ENCODE assay signal across 8 cellular contexts in the genomic region with DNA sequence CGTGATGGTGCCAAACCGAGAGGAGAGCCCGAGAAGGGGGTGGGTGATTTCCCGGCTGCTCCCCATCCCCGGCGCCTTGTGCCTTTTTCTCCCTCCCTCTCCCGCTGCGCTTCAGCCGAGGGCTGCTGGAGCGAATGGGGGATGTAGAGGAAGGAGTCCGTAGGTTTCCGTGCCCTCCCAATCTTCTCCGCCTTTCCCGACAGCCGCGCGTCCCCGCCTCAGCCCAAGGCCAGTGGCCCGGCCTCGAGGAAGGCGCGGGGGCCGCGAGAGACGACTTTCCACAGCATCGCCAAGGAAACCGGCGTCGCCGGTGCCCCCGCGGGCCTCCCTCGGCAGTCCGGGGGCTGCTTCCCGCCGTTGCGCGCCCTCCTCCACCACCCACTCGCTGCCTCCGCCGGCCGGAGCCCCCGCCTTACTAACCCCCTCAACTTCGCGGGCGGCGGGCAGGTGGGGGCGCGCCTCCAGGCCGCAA. TPM values are rescaled to one million over a fixed set of nuclear protein-coding genes. Genes with fewer than 3 reads are reported as not detected.
DNase-seq lines count a peak whose midpoint lies in the region; ATAC-seq, FAIRE-seq and TF ChIP-seq lines count a peak whose summit lies in the region.

No MANE protein-coding gene starts in this region.

- DNase-seq in heart left ventricle (peak in 3 of 5 donors; percentile 31 to 71 (median 35)), left cardiac atrium (no peak), GM12878 (ENCODE audit: low read depth, low spot score) (no peak), mesendoderm (peak; percentile 23), upper lobe of left lung (peak in 1 of 2 donors; percentile 88)

- H3K9me3 ChIP-seq in heart left ventricle (no peaks in the 10 kb centered on the region), GM12878 (replicated peaks; ENCODE audit: control insufficient read depth, insufficient read depth, low read length) (no peaks in the 10 kb centered on the region; the same call in 2 of the 3 replicates), upper lobe of left lung (no peaks in the 10 kb centered on the region)

- H3K9ac ChIP-seq in GM12878 (ENCODE audit: control insufficient read depth, insufficient read depth, low read length) (peak overlapping the region; percentile 73), mesendoderm (ENCODE audit: low read length) (peak overlapping the region; percentile 46)

- no peak for FAIRE-seq in GM12878 (lab: Jason Lieb, UNC)

- in situ Hi-C loops in GM12878 (cut with MboI): loop anchor here (5.0 kb wide), 1 partner anchor 203 kb away; no protein-coding TSS in a partner anchor

- SMC1A ChIA-PET in GM12878 (lab: Charles Lee; ENCODE audit: uncharacterized antibody, unreplicated experiment): interaction anchor here (1.0 to 7.9 kb wide), 9 partner anchors 9 to 202 kb away, joined by 3 to 131 read pairs (median 5); a partner anchor contains a TSS

- H3K36me3 ChIP-seq in heart left ventricle (peaks cover 0 to 5% (median 0%) of the 10 kb centered on the region in 9 donors), GM12878 (ENCODE audit: control insufficient read depth in 2 of 2, insufficient read depth in 2 of 2, low read length in 1 of 2) (no peaks in the 10 kb centered on the region; a peak in 1 of 4 replicates), mesendoderm (ENCODE audit: control insufficient read depth, insufficient read depth, low read length) (no peaks in the 10 kb centered on the region), upper lobe of left lung (no peaks in the 10 kb centered on the region)

- H3K4me2 ChIP-seq in GM12878 (ENCODE audit: control insufficient read depth, insufficient read depth) (peak overlapping the region; percentile 100), mesendoderm (ENCODE audit: low read length) (peak overlapping the region; percentile 78)

- CTCF ChIA-PET in GM12878 (lab: Yijun Ruan, JAX): interaction anchor here (1.2 to 7.5 kb wide), 6 partner anchors 82 to 204 kb away, joined by 3 to 123 read pairs (median 4); no protein-coding TSS in a partner anchor

- H3K4me1 ChIP-seq in heart left ventricle (peaks cover 0 to 55% (median 28%) of the 10 kb centered on the region in 12 donors), GM12878 (ENCODE audit: control insufficient read depth, insufficient read depth, low read length) (peaks cover 24% of the 10 kb centered on the region), mesendoderm (ENCODE audit: control insufficient read depth, low read depth, low read length) (no peaks in the 10 kb centered on the region), upper lobe of left lung (peaks cover 38 to 43% (median 42%) of the 10 kb centered on the region in 4 donors)

- intact Hi-C loops in heart left ventricle (cut with DNase I): loop anchor here (5.0 to 10.0 kb wide), 10 partner anchors 120 to 378 kb away; a partner anchor contains a TSS
- intact Hi-C loops in left cardiac atrium (cut with DNase I): loop anchor here (5.0 to 10.0 kb wide), 4 partner anchors 178 to 370 kb away; no protein-coding TSS in a partner anchor
- intact Hi-C loops in GM12878 (cut with micrococcal nuclease; ENCODE audit: unreplicated experiment): loop anchor here (5.0 kb wide), 2 partner anchors 342 to 378 kb away; no protein-coding TSS in a partner anchor

- RAD21 ChIA-PET in GM12878 (lab: Charles Lee; ENCODE audit: unreplicated experiment): interaction anchor here (0.9 to 6.5 kb wide), 9 partner anchors 8 to 204 kb away, joined by 3 to 132 read pairs (median 61); a partner anchor contains a TSS

- ATAC-seq in heart left ventricle (no peak), left cardiac atrium (no peak), GM12878 (no peak), upper lobe of left lung (ENCODE audit: low FRiP score in 2 of 2) (no peak), GM18870 (IDR thresholded peaks at IDR 0.05; ENCODE audit: unreplicated experiment) (no peak), GM19397 (IDR thresholded peaks at IDR 0.05; ENCODE audit: unreplicated experiment) (no peak), HG02588 (IDR thresholded peaks at IDR 0.05; ENCODE audit: unreplicated experiment) (no peak)

- TF ChIP-seq RAD21 in GM12878 (IDR thresholded peaks at IDR 0.05; ENCODE audit: insufficient read depth, low read depth, low read length): no peak

- POLR2A ChIA-PET in GM12878 (lab: Charles Lee): interaction anchor here (0.8 to 6.5 kb wide), 9 partner anchors 10 to 133 kb away, joined by 3 to 46 read pairs (median 7); a partner anchor contains a TSS

- no peak overlapping the region for H2AK5ac ChIP-seq in mesendoderm (ENCODE audit: low read length)

- TF ChIP-seq CTCF in heart left ventricle (IDR thresholded peaks at IDR 0.05) (no peak), GM12878 (IDR thresholded peaks at IDR 0.05 in 2 of 3, conservative IDR thresholded peaks at IDR 0.05 in 1 of 3; ENCODE audit: control insufficient read depth in 2 of 3, extremely low read depth in 1 of 3, insufficient read depth in 1 of 3, low read depth in 3 of 3, low read length in 3 of 3) (no peak), upper lobe of left lung (IDR thresholded peaks at IDR 0.05) (no peak)

- no peaks in the 10 kb centered on the region for H3K79me1 ChIP-seq in mesendoderm (ENCODE audit: low read length)

- no peak for TF ChIP-seq EP300 in GM12878 (IDR thresholded peaks at IDR 0.05; ENCODE audit: borderline replicate concordance in 1 of 2, control insufficient read depth in 1 of 2, low read depth in 2 of 2, low read length in 2 of 2)
- TF ChIP-seq EP300 in upper lobe of left lung (IDR thresholded peaks at IDR 0.05): no peak

- no peak overlapping the region for H3K18ac ChIP-seq in mesendoderm (ENCODE audit: low read length)

- H4K5ac ChIP-seq in mesendoderm (ENCODE audit: low read length): no peak overlapping the region

- H3K4ac ChIP-seq in mesendoderm (ENCODE audit: low read depth, low read length): no peak overlapping the region

- no peak overlapping the region for H2BK15ac ChIP-seq in mesendoderm (replicated peaks; ENCODE audit: low read depth)

- H3K23ac ChIP-seq in mesendoderm (ENCODE audit: low read length): no peak overlapping the region

- no peak overlapping the region for H2AFZ ChIP-seq in GM12878 (ENCODE audit: control insufficient read depth, low read depth, low read length)

- H3K79me2 ChIP-seq in GM12878 (ENCODE audit: control insufficient read depth, insufficient read depth, low read length): peaks cover 29% of the 10 kb centered on the region
- H3K79me2 ChIP-seq in mesendoderm (ENCODE audit: control insufficient read depth, insufficient read depth, low read length): no peaks in the 10 kb centered on the region

- H3K56ac ChIP-seq in mesendoderm (ENCODE audit: low read length): peak overlapping the region; percentile 69

- 0 to 2% (median 1%) methylated on average over 13 to 50 of the region's 50 CpGs for WGBS in heart left ventricle, 4 donors
- 3% methylated on average over 50 of the region's 50 CpGs for WGBS in GM12878 (ENCODE audit: insufficient coverage, insufficient replicate concordance, low lambda C conversion rate, missing lambda C conversion rate)
- WGBS in mesendoderm (ENCODE audit: extremely low coverage, insufficient coverage, low lambda C conversion rate): no CpG with 5 or more reads among the region's 50 CpGs
- 3 to 5% methylated on average over 6 to 37 of the region's 50 CpGs for WGBS in upper lobe of left lung, 2 donors

- no peaks in the 10 kb centered on the region for H4K20me1 ChIP-seq in GM12878 (ENCODE audit: control insufficient read depth, insufficient read depth)

- peaks cover 0 to 41% (median 15%) of the 10 kb centered on the region in 9 donors for H3K27me3 ChIP-seq in heart left ventricle
- peaks cover 1 to 8% of the 10 kb centered on the region in 2 experiments; a peak in 3 of 4 replicates for H3K27me3 ChIP-seq in GM12878 (replicated peaks in 1 of 2; ENCODE audit: control insufficient read depth in 2 of 2, insufficient read depth in 2 of 2, low read length in 1 of 2)
- H3K27me3 ChIP-seq in mesendoderm (ENCODE audit: insufficient read depth, low read length, poor library complexity): peaks cover 24% of the 10 kb centered on the region
- H3K27me3 ChIP-seq in upper lobe of left lung: peaks cover 0 to 33% (median 27%) of the 10 kb centered on the region in 4 donors

- BruUV-seq in GM12878 (replicated peaks; lab: Mats Ljungman, UMichigan): no TSS peak

- H3K4me3 ChIP-seq in heart left ventricle (peak overlapping the region; percentile 37 to 91 (median 78)), GM12878 (peak overlapping the region; percentile 71), mesendoderm (ENCODE audit: low read length) (no peak overlapping the region), upper lobe of left lung (peak overlapping the region; percentile 24 to 96 (median 90))

- no peak for TF ChIP-seq POLR2A in heart left ventricle (IDR thresholded peaks at IDR 0.05)
- no peak for TF ChIP-seq POLR2A in GM12878 (IDR thresholded peaks at IDR 0.05; ENCODE audit: low read depth, low read length)
- TF ChIP-seq POLR2A in upper lobe of left lung (IDR thresholded peaks at IDR 0.05): no peak

- H2BK120ac ChIP-seq in mesendoderm (ENCODE audit: low read depth, low read length): no peak overlapping the region

- H4K8ac ChIP-seq in mesendoderm (ENCODE audit: low read depth, low read length): no peak overlapping the region

- H3K27ac ChIP-seq in heart left ventricle: peak overlapping the region in 5 of 12 donors; percentile 20 to 92 (median 87)
- H3K27ac ChIP-seq in GM12878 (ENCODE audit: control insufficient read depth, insufficient read depth): no peak overlapping the region
- no peak overlapping the region for H3K27ac ChIP-seq in mesendoderm (ENCODE audit: low read depth, low read length)
- peak overlapping the region in 1 of 4 donors; percentile 93 for H3K27ac ChIP-seq in upper lobe of left lung

- no peak overlapping the region for H2BK5ac ChIP-seq in mesendoderm (ENCODE audit: low read length)

RNA-seq across cellular contexts. Expression of a gene that starts 1.2 kb away (rescaled TPM):
- total RNA-seq in heart left ventricle (1 to 10 TPM in 7 of 9 donors, under 1 TPM in 2; 0.37 to 8.5 (median 1.9) TPM), left cardiac atrium (1 to 10 TPM; 2.3 to 4.4 TPM), GM12878 (2014; rRNA removed) (18.7 and 19.1 TPM in 2 replicates), GM12878 (2014; rRNA removed; fragmentation: Illumina TruSeq; extraction: Trizol) (13.0 and 14.1 TPM in 2 replicates), GM12878 (2021) (24.8 and 28.2 TPM in 2 replicates), upper lobe of left lung (10 to 100 TPM in 2 of 6 donors, 1 to 10 TPM in 4; 3.5 to 50.9 (median 7.0) TPM)
- polyA plus RNA-seq in heart left ventricle (1 to 10 TPM; 1.4 to 1.8 TPM), GM12878 (2011; rRNA removed) (40.7 and 56.5 TPM in 2 replicates), GM12878 (2014; fragmentation: Illumina TruSeq; extraction: Trizol) (20.0 and 21.9 TPM in 2 replicates), GM12878 (2014; fragmentation: Nextera tagmentation; extraction: Ambion mirVana) (10 to 100 TPM in 1 of 2 experiments, 1 to 10 TPM in 1; 8.3 to 14.0 TPM), GM12878 (2014; rRNA removed) (18.2 and 20.1 TPM in 2 replicates), GM12878 (2016; fragmentation: Nextera tagmentation; extraction: Ambion mirVana) (10 to 100 TPM in 1 of 2 experiments, 1 to 10 TPM in 1; 8.9 to 10.8 TPM)
- 31.7 and 33.2 TPM in 2 replicates for total RNA-seq in GM12878 (2013; cell fraction: nucleolus; rRNA removed)
- polyA plus RNA-seq in GM12878 (2011; ENCODE audit: low read depth): 12.2 TPM
- polyA plus RNA-seq in GM12878 (2011; cell fraction: cytosol; rRNA removed): 37.2 and 51.3 TPM in 2 replicates
- polyA plus RNA-seq in GM12878 (2011; cell fraction: nucleus; rRNA removed): 116 and 124 TPM in 2 replicates
- 17.3 and 34.3 TPM in 2 replicates for polyA plus RNA-seq in GM12878 (2012)
- 43.7 and 55.2 TPM in 2 replicates for polyA minus RNA-seq in GM12878 (2011; rRNA and poly(A)+ RNA removed)
- polyA minus RNA-seq in GM12878 (2011; cell fraction: cytosol; rRNA and poly(A)+ RNA removed): 22.2 and 26.2 TPM in 2 replicates
- polyA minus RNA-seq in GM12878 (2011; cell fraction: nucleus; rRNA and poly(A)+ RNA removed): 71.8 and 81.0 TPM in 2 replicates
- polyA plus RNA-seq in mesendoderm (2013, experiment 1 of 2): 0.45 TPM
- polyA plus RNA-seq in mesendoderm (2013, experiment 2 of 2): 0.55 TPM

RNA-seq across cellular contexts. Expression of a gene that starts 10.4 kb away (rescaled TPM):
- total RNA-seq in heart left ventricle (10 to 100 TPM; 18.3 to 35.5 (median 19.7) TPM), left cardiac atrium (10 to 100 TPM; 20.9 to 23.6 TPM), GM12878 (2014; rRNA removed) (31.4 and 33.0 TPM in 2 replicates), GM12878 (2014; rRNA removed; fragmentation: Illumina TruSeq; extraction: Trizol) (17.4 and 17.5 TPM in 2 replicates), GM12878 (2021) (24.8 and 26.7 TPM in 2 replicates), upper lobe of left lung (10 to 100 TPM in 5 of 6 donors, 1 to 10 TPM in 1; 7.3 to 27.5 (median 19.2) TPM)
- polyA plus RNA-seq in heart left ventricle (10 to 100 TPM in 1 of 2 donors, 1 to 10 TPM in 1; 7.6 to 24.6 TPM), GM12878 (2011; rRNA removed) (44.6 and 64.0 TPM in 2 replicates), GM12878 (2014; fragmentation: Illumina TruSeq; extraction: Trizol) (20.9 and 22.8 TPM in 2 replicates), GM12878 (2014; fragmentation: Nextera tagmentation; extraction: Ambion mirVana) (1 to 10 TPM; 4.3 to 8.5 TPM), GM12878 (2014; rRNA removed) (19.5 and 20.0 TPM in 2 replicates), GM12878 (2016; fragmentation: Nextera tagmentation; extraction: Ambion mirVana) (1 to 10 TPM; 4.3 to 4.4 TPM)
- 35.5 and 35.8 TPM in 2 replicates for total RNA-seq in GM12878 (2013; cell fraction: nucleolus; rRNA removed)
- 5.2 TPM for polyA plus RNA-seq in GM12878 (2011; ENCODE audit: low read depth)
- polyA plus RNA-seq in GM12878 (2011; cell fraction: cytosol; rRNA removed): 21.9 and 23.4 TPM in 2 replicates
- 30.1 and 30.3 TPM in 2 replicates for polyA plus RNA-seq in GM12878 (2011; cell fraction: nucleus; rRNA removed)
- 12.1 and 16.7 TPM in 2 replicates for polyA plus RNA-seq in GM12878 (2012)
- polyA minus RNA-seq in GM12878 (2011; rRNA and poly(A)+ RNA removed): 30.6 and 31.3 TPM in 2 replicates
- 20.1 and 22.1 TPM in 2 replicates for polyA minus RNA-seq in GM12878 (2011; cell fraction: cytosol; rRNA and poly(A)+ RNA removed)
- 27.2 and 37.9 TPM in 2 replicates for polyA minus RNA-seq in GM12878 (2011; cell fraction: nucleus; rRNA and poly(A)+ RNA removed)
- polyA plus RNA-seq in mesendoderm (2013, experiment 1 of 2): 22.4 TPM
- 22.3 TPM for polyA plus RNA-seq in mesendoderm (2013, experiment 2 of 2)

Comparison
In these comparisons a context has a peak if more than half of its experiments do, and no peak if none do; other contexts are left out.
1. DNase-seq: peak in heart left ventricle (3 of 5) and mesendoderm (single experiment); none in left cardiac atrium (single experiment) and GM12878 (single experiment).